In the genomic region with DNA sequence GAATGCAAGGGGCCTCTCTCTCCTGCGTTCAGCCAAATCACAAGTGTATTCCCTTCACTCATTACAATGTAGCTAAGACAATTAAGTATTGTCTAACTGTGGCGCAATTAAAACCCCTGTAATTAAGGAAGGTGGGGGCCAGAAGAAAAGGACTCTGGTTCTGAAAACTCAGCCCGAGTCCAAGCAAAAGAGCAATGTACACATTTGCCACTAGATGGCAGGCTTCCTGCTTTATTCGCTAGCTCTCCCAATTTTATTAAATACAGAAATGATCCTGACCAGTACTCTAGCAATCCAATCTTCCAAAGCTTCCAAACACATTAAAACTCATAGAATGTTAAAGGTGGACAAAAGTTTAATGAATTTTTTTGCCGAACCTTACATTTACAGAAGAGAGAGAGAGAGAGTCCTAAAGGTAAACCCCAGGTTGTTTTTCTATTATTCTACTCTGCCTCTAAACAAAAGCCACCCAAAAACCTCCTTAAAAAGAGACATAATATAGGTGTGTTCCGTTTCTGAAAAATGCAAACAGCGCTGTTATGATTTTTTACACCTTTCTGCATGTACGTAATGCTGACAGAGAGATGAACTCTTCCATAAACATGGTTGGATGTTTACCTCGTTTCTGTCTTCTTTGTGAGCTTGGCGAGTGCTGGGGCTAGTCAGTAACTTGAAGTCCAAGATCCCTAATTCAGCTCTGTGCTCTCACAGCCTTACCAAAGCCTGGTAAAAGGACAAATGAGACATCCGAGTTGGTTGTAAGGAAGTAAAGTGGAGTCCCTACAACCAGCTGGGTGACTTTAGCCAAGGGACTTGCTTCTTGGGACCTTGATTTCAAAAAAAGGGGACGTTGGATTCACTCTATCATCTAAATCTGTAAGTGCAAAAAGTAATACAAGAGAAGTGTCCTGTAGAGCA, we compare ENCODE assay signal across 2 cellular contexts.
A peak's percentile ranks its signal among the peaks of the same experiment; 100 is the strongest.
TF ChIP-seq lines count a peak whose summit lies in the region.

No MANE protein-coding gene starts in this region.

TF ChIP-seq in HEK293, 187 proteins besides CTCF, POLR2A, EP300 and RAD21:
- TF ChIP-seq, protein P1, sequence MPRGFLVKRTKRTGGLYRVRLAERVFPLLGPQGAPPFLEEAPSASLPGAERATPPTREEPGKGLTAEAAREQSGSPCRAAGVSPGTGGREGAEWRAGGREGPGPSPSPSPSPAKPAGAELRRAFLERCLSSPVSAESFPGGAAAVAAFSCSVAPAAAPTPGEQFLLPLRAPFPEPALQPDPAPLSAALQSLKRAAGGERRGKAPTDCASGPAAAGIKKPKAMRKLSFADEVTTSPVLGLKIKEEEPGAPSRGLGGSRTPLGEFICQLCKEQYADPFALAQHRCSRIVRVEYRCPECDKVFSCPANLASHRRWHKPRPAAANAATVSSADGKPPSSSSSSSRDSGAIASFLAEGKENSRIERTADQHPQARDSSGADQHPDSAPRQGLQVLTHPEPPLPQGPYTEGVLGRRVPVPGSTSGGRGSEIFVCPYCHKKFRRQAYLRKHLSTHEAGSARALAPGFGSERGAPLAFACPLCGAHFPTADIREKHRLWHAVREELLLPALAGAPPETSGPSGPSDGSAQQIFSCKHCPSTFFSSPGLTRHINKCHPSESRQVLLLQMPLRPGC (tag by site-specific recombination; IDR thresholded peaks at IDR 0.05), result no peak
- TF ChIP-seq ZSCAN5A (tag by site-specific recombination; IDR thresholded peaks at IDR 0.05), result no peak
- peak; percentile 70 for TF ChIP-seq ZNF654 (tag by site-specific recombination; IDR thresholded peaks at IDR 0.05; ENCODE audit: low read depth)

TF ChIP-seq in GM12878, 131 proteins besides CTCF, POLR2A, EP300 and RAD21:
- TF ChIP-seq SMC3 (IDR thresholded peaks at IDR 0.05; ENCODE audit: borderline replicate concordance, low read length) (peak; percentile 74; the same call in 1 of the 2 replicates), MYB (IDR thresholded peaks at IDR 0.05; ENCODE audit: borderline replicate concordance, low read depth, low read length) (no peak), ZSCAN29 (IDR thresholded peaks at IDR 0.05) (no peak), ZNF274 (IDR thresholded peaks at IDR 0.05; ENCODE audit: insufficient read depth, insufficient read length) (no peak)
- TF ChIP-seq, protein P2, sequence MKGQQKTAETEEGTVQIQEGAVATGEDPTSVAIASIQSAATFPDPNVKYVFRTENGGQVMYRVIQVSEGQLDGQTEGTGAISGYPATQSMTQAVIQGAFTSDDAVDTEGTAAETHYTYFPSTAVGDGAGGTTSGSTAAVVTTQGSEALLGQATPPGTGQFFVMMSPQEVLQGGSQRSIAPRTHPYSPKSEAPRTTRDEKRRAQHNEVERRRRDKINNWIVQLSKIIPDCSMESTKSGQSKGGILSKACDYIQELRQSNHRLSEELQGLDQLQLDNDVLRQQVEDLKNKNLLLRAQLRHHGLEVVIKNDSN (IDR thresholded peaks at IDR 0.05; ENCODE audit: borderline replicate concordance, extremely low read length, insufficient read depth, low read depth, low read length), result no peak
